ENCODE assay signal across 30 cellular contexts in the genomic region with DNA sequence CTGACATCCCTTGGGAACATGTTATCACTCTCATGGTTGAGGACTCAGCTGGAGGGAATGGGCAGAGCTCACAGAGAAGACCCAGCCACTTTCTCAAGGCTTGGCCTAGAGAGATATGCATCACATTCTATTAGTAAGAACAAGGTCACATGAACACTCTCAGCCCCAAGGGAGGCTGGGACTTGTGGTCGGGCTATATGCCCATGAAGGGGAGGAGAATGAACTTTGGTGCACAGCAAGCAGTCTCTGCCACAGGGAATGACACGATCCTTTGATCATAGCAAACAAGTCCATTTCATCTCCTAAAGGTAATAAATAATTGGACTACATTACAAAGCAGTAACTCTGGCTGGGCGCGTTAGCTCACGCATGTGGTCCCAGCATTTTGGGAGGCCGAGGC.
DNase-seq lines count a peak whose midpoint lies in the region; ATAC-seq and TF ChIP-seq lines count a peak whose summit lies in the region.
"Had no signal": no experiment of that assay in that cellular context is flagged by ENCODE, and none has a peak within 500 bp of the region (broad histone marks: within the 10 kb centered on the region; RNA-seq: fewer than 3 reads in every experiment).

No MANE protein-coding gene starts in this region.

- H3K27me3 ChIP-seq in BLaER1: no peaks in the 10 kb centered on the region
- H3K27me3 ChIP-seq in GM23248 (replicated peaks; ENCODE audit: insufficient read depth): peaks cover 21% of the 10 kb centered on the region; the same call in 1 of the 2 replicates
- H3K27me3 ChIP-seq in body of pancreas: no peaks in the 10 kb centered on the region
- H3K27me3 ChIP-seq: SJSA1, transverse colon had no signal

- no peak overlapping the region for H2AFZ ChIP-seq in GM23248

- no peak overlapping the region for H3K27ac ChIP-seq in BLaER1
- H3K27ac ChIP-seq in GM23248: no peak overlapping the region
- H3K27ac ChIP-seq in body of pancreas: no peak overlapping the region
- H3K27ac ChIP-seq: A549, dorsolateral prefrontal cortex, esophagus muscularis mucosa, heart right ventricle, SJSA1, transverse colon had no signal

- H3K4me2 ChIP-seq in BLaER1 (peak overlapping the region; percentile 48), GM23248 (ENCODE audit: unreplicated experiment) (no peak overlapping the region)
- H3K4me2 ChIP-seq: A549 had no signal

- no peaks in the 10 kb centered on the region for H3K79me2 ChIP-seq in GM23248 (ENCODE audit: insufficient read depth)

- no peaks in the 10 kb centered on the region for H3F3A ChIP-seq in GM23248 (ENCODE audit: insufficient read depth)

- H3K4me1 Mint-ChIP-seq in chondrocyte (ENCODE audit: low read depth): peaks cover 10% of the 10 kb centered on the region
- peaks cover 6% of the 10 kb centered on the region for H3K4me1 Mint-ChIP-seq in activated naive CD8-positive, alpha-beta T cell treated with anti-CD3 and anti-CD28 coated beads, Interleukin-2, amount 50 U/mL, for 24 hours

- peak overlapping the region; percentile 27 for H3K27ac Mint-ChIP-seq in chondrocyte (ENCODE audit: unreplicated experiment)
- H3K27ac Mint-ChIP-seq in activated naive CD8-positive, alpha-beta T cell treated with anti-CD3 and anti-CD28 coated beads, Interleukin-2, amount 50 U/mL, for 24 hours: no peak overlapping the region
- H3K27ac Mint-ChIP-seq: activated CD4-positive, alpha-beta memory T cell treated with anti-CD3 and anti-CD28 coated beads for 36 hours; brain; CD4-positive, alpha-beta T cell; progenitor cell of endocrine pancreas had no signal

- DNase-seq in GM23248 (peak; percentile 19), RKO (ENCODE audit: low spot score) (peak; percentile 18), chondrocyte (ENCODE audit: low spot score) (no peak), body of pancreas (no peak), NCI-H1092 treated with DMSO at 0.1 percent for 48 hours (lab: John Stamatoyannopoulos, UW) (no peak)
- DNase-seq in activated effector memory CD4-positive, alpha-beta T cell treated with Interleukin-2 at 50 U/mL for 16 hours: no peak
- no peak for DNase-seq in activated naive CD8-positive, alpha-beta T cell treated with anti-CD3 and anti-CD28 coated beads, Interleukin-2, amount 50 U/mL, for 24 hours
- DNase-seq: activated CD4-positive, alpha-beta memory T cell treated with anti-CD3 and anti-CD28 coated beads for 36 hours; activated naive CD4-positive, alpha-beta T cell treated with Interleukin-2 at 50 U/mL for 16 hours; CD4-positive, alpha-beta T cell; dorsolateral prefrontal cortex; foreskin melanocyte; heart right ventricle; IMR-90; NCI-H1417; NCI-H2081 treated with DMSO at 0.1 percent for 48 hours; NCI-H345; NCI-H69; RPMI8226; stimulated activated CD4-positive, alpha-beta T cell treated with anti-CD3 and anti-CD28 coated beads, Interleukin-4, amount 100 ng/mL, for 4 hours; T-helper 1 cell; transverse colon had no signal

- H3K27me3 Mint-ChIP-seq in chondrocyte (ENCODE audit: low read depth): peaks cover 2% of the 10 kb centered on the region
- peaks cover 2% of the 10 kb centered on the region for H3K27me3 Mint-ChIP-seq in activated naive CD8-positive, alpha-beta T cell treated with anti-CD3 and anti-CD28 coated beads, Interleukin-2, amount 50 U/mL, for 24 hours
- H3K27me3 Mint-ChIP-seq: activated CD4-positive, alpha-beta memory T cell treated with anti-CD3 and anti-CD28 coated beads for 36 hours; CD4-positive, alpha-beta T cell; progenitor cell of endocrine pancreas had no signal

- H3K9me2 ChIP-seq in GM23248 (ENCODE audit: insufficient read depth): no peaks in the 10 kb centered on the region

- H3K9ac ChIP-seq in BLaER1: no peak overlapping the region
- H3K9ac ChIP-seq in GM23248: no peak overlapping the region

- WGBS in GM23248 (ENCODE audit: low coverage in 1 of 2, low lambda C conversion rate in 2 of 2, missing lambda C conversion rate in 2 of 2), 2 experiments: 57 to 62% methylated on average over 6 of the region's 6 CpGs
- 70 to 83% methylated on average over 6 of the region's 6 CpGs for WGBS in body of pancreas, 2 donors

- H3K4me1 ChIP-seq in BLaER1 (peaks cover 22% of the 10 kb centered on the region), GM23248 (ENCODE audit: insufficient read depth) (no peaks in the 10 kb centered on the region), body of pancreas (no peaks in the 10 kb centered on the region)
- H3K4me1 ChIP-seq: A549, esophagus muscularis mucosa, transverse colon had no signal

- H4K20me1 ChIP-seq in BLaER1 (no peaks in the 10 kb centered on the region), GM23248 (ENCODE audit: insufficient read depth) (no peaks in the 10 kb centered on the region)

- TF ChIP-seq POLR2A in body of pancreas (IDR thresholded peaks at IDR 0.05): no peak

- no peaks in the 10 kb centered on the region for H3K9me3 Mint-ChIP-seq in chondrocyte (ENCODE audit: low read depth)
- no peaks in the 10 kb centered on the region for H3K9me3 Mint-ChIP-seq in activated naive CD8-positive, alpha-beta T cell treated with anti-CD3 and anti-CD28 coated beads, Interleukin-2, amount 50 U/mL, for 24 hours
- H3K9me3 Mint-ChIP-seq: activated CD4-positive, alpha-beta memory T cell treated with anti-CD3 and anti-CD28 coated beads for 36 hours; brain; CD4-positive, alpha-beta T cell had no signal

- ATAC-seq in body of pancreas: no peak
- no peak for ATAC-seq in activated naive CD8-positive, alpha-beta T cell treated with anti-CD3 and anti-CD28 coated beads, Interleukin-2, amount 50 U/mL, for 24 hours
- ATAC-seq: A549; activated CD4-positive, CD25-positive, alpha-beta regulatory T cell treated with anti-CD3 and anti-CD28 coated beads, Interleukin-2, amount 50 U/mL, for 24 hours; heart right ventricle; sciatic nerve had no signal

- H3K4me3 ChIP-seq in BLaER1 (no peak overlapping the region), GM23248 (no peak overlapping the region), body of pancreas (no peak overlapping the region)
- H3K4me3 ChIP-seq: A549, dorsolateral prefrontal cortex, esophagus muscularis mucosa, heart right ventricle, SJSA1, transverse colon had no signal

- H3K9me3 ChIP-seq in BLaER1 (no peaks in the 10 kb centered on the region), GM23248 (ENCODE audit: low read depth) (no peaks in the 10 kb centered on the region), body of pancreas (no peaks in the 10 kb centered on the region)
- H3K9me3 ChIP-seq: A549, esophagus muscularis mucosa, SJSA1, transverse colon had no signal

- no peak overlapping the region for H3K4me3 Mint-ChIP-seq in chondrocyte (ENCODE audit: unreplicated experiment)
- no peak overlapping the region for H3K4me3 Mint-ChIP-seq in activated naive CD8-positive, alpha-beta T cell treated with anti-CD3 and anti-CD28 coated beads, Interleukin-2, amount 50 U/mL, for 24 hours
- H3K4me3 Mint-ChIP-seq: activated CD4-positive, alpha-beta memory T cell treated with anti-CD3 and anti-CD28 coated beads for 36 hours; brain; CD4-positive, alpha-beta T cell had no signal

- in situ Hi-C loops in GM23248 (cut with MboI): no loop called here

- H3K36me3 ChIP-seq in BLaER1 (no peaks in the 10 kb centered on the region), GM23248 (ENCODE audit: low read depth) (no peaks in the 10 kb centered on the region), body of pancreas (replicated peaks in 1 of 2; ENCODE audit: insufficient read depth in 1 of 2, low read depth in 2 of 2) (no peaks in the 10 kb centered on the region)
- H3K36me3 ChIP-seq: esophagus muscularis mucosa, heart right ventricle, SJSA1, transverse colon had no signal

- intact Hi-C loops in body of pancreas (cut with DNase I): no loop called here

- TF ChIP-seq CTCF in chondrocyte (IDR thresholded peaks at IDR 0.05) (no peak), body of pancreas (IDR thresholded peaks at IDR 0.05) (no peak)

- no peaks in the 10 kb centered on the region for H3K36me3 Mint-ChIP-seq in chondrocyte (ENCODE audit: low read depth)
- no peaks in the 10 kb centered on the region for H3K36me3 Mint-ChIP-seq in activated naive CD8-positive, alpha-beta T cell treated with anti-CD3 and anti-CD28 coated beads, Interleukin-2, amount 50 U/mL, for 24 hours (ENCODE audit: low read depth)
- H3K36me3 Mint-ChIP-seq: activated CD4-positive, alpha-beta memory T cell treated with anti-CD3 and anti-CD28 coated beads for 36 hours; brain had no signal

Comparison
In these comparisons a context has a peak if more than half of its experiments do, and no peak if none do; other contexts are left out.
1. DNase-seq: peak in GM23248 (single experiment) and RKO (single experiment); none in chondrocyte (single experiment), activated effector memory CD4-positive, alpha-beta T cell treated with Interleukin-2 at 50 U/mL for 16 hours (single experiment), body of pancreas (0 of 4), NCI-H1092 treated with DMSO at 0.1 percent for 48 hours (single experiment) and activated naive CD8-positive, alpha-beta T cell treated with anti-CD3 and anti-CD28 coated beads, Interleukin-2, amount 50 U/mL, for 24 hours (single experiment).